ENCODE assay signal across 8 cellular contexts in genomic region chr4:154491341-154491679, GRCh38. TPM values are rescaled to one million over a fixed set of nuclear protein-coding genes. Genes with fewer than 3 reads are reported as not detected.
A peak's percentile ranks its signal among the peaks of the same experiment; 100 is the strongest.
DNase-seq lines count a peak whose midpoint lies in the region; ATAC-seq, FAIRE-seq and TF ChIP-seq lines count a peak whose summit lies in the region.

No MANE protein-coding gene starts in this region.

- no peaks in the 10 kb centered on the region for H3K36me3 ChIP-seq in iPS-15b (ENCODE audit: control insufficient read depth, insufficient read depth, low read length)

- DNase-seq in COLO668 (lab: John Stamatoyannopoulos, UW; ENCODE audit: unreplicated experiment) (peak; percentile 52), H54 (ENCODE audit: insufficient read length, low spot score) (no peak)
- no peak for DNase-seq in activated T-cell treated with anti-CD3 and anti-CD28 coated beads, Interleukin-2, amount 50 U/mL, for 72 hours
- peak; percentile 24 for DNase-seq in stimulated activated CD8-positive, alpha-beta memory T cell treated with anti-CD3 and anti-CD28 coated beads, Interleukin-4, amount 100 ng/mL, for 48 hours

- no peak overlapping the region for H3K27ac Mint-ChIP-seq in activated T-cell treated with anti-CD3 and anti-CD28 coated beads, Interleukin-2, amount 50 U/mL, for 72 hours

- no peaks in the 10 kb centered on the region for H3K9me3 ChIP-seq in iPS-15b (ENCODE audit: control insufficient read depth, insufficient read depth, low read length)

- peak overlapping the region; percentile 48 for H3K4me3 ChIP-seq in iPS-15b (ENCODE audit: low read depth, low read length)

- no peaks in the 10 kb centered on the region for H3K9me3 Mint-ChIP-seq in activated T-cell treated with anti-CD3 and anti-CD28 coated beads, Interleukin-2, amount 50 U/mL, for 72 hours

- no peak for TF ChIP-seq POLR2A in H54 (IDR thresholded peaks at IDR 0.05; ENCODE audit: low read depth, low read length)

- FAIRE-seq in H54 (lab: Jason Lieb, UNC): no peak

- no peaks in the 10 kb centered on the region for H3K4me1 ChIP-seq in iPS-15b (ENCODE audit: control insufficient read depth, insufficient read depth, low read length)

- peaks cover 17% of the 10 kb centered on the region for H3K4me1 Mint-ChIP-seq in activated T-cell treated with anti-CD3 and anti-CD28 coated beads, Interleukin-2, amount 50 U/mL, for 72 hours (ENCODE audit: low read depth)

- H3K36me3 Mint-ChIP-seq in activated T-cell treated with anti-CD3 and anti-CD28 coated beads, Interleukin-2, amount 50 U/mL, for 72 hours (ENCODE audit: insufficient read depth in 2 of 2): peaks cover 0 to 2% of the 10 kb centered on the region in 2 donors

- peak; percentile 27 for ATAC-seq in GM19324 (IDR thresholded peaks at IDR 0.05; ENCODE audit: low FRiP score, unreplicated experiment)
- ATAC-seq in HG03521 (IDR thresholded peaks at IDR 0.05; ENCODE audit: unreplicated experiment): peak; percentile 24
- ATAC-seq in activated T-cell treated with anti-CD3 and anti-CD28 coated beads, Interleukin-2, amount 50 U/mL, for 72 hours (replicated peaks in 1 of 2): peak; percentile 17 to 21
- no peak for ATAC-seq in HG02884 (IDR thresholded peaks at IDR 0.05; ENCODE audit: unreplicated experiment)

- H3K4me3 Mint-ChIP-seq in activated T-cell treated with anti-CD3 and anti-CD28 coated beads, Interleukin-2, amount 50 U/mL, for 72 hours: peak overlapping the region; percentile 84 to 86

- no peak overlapping the region for H3K9ac ChIP-seq in iPS-15b (ENCODE audit: low read depth, low read length)

- peaks cover 74% of the 10 kb centered on the region for H3K27me3 ChIP-seq in iPS-15b (ENCODE audit: control insufficient read depth, insufficient read depth, low read length)

- peaks cover 69% of the 10 kb centered on the region for H3K27me3 Mint-ChIP-seq in activated T-cell treated with anti-CD3 and anti-CD28 coated beads, Interleukin-2, amount 50 U/mL, for 72 hours (ENCODE audit: low read depth)

RNA-seq across cellular contexts. Expression of gene DCHS2, which starts 0.3 kb away (rescaled TPM):
- not detected for total RNA-seq in activated T-cell treated with anti-CD3 and anti-CD28 coated beads, Interleukin-2, amount 50 U/mL, for 72 hours

RNA-seq across cellular contexts. Expression of gene PLRG1, which starts 58.9 kb away (rescaled TPM):
- total RNA-seq in activated T-cell treated with anti-CD3 and anti-CD28 coated beads, Interleukin-2, amount 50 U/mL, for 72 hours: 100 to 1,000 TPM; 169 to 181 TPM

Comparison
In these comparisons a context has a peak if more than half of its experiments do, and no peak if none do; other contexts are left out.
1. DNase-seq: peak in COLO668 (single experiment) and stimulated activated CD8-positive, alpha-beta memory T cell treated with anti-CD3 and anti-CD28 coated beads, Interleukin-4, amount 100 ng/mL, for 48 hours (single experiment); none in activated T-cell treated with anti-CD3 and anti-CD28 coated beads, Interleukin-2, amount 50 U/mL, for 72 hours (0 of 2) and H54 (single experiment).